Comparison of ENCODE assay signal across 18 cellular contexts in the genomic region with DNA sequence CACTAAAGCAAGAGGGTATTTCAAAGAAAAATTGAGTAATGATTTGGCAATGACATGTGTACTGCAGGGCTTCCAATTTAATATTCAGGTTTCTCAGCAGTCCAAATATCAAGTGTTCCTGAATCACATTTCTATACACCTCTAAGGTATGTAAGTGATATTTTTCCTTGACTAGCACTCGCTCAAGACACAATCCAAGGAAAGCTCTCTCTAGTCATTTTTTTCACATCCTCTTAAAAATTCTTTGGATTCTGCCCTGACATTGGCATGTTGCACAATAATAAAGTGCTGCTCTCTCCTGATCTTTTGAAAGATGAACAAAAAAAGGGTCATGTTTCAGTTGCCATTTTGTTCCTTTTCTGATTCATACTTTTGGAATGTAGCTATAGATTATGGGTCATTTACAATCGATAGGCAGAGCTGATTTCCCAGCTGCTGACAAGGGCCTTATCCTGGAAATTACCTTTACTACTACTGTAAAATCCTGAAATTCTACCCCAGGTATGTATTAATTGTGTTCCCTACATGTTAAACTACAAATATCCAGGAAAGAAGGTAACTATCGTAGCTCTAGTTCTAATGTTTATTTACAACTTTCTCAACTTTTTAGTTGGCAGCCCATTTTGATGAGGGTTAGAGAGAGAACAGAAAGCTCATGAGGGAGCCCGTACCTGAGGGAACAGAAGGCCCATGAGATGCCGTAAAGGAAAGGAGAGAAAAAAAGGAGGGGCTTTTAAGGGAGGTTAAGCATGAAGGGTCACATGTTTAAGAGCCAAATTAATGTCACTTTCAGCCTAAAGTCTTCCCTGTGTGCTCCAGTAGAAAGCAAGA. TPM values are rescaled to one million over a fixed set of nuclear protein-coding genes. Genes with fewer than 3 reads are reported as not detected.
DNase-seq lines count a peak whose midpoint lies in the region; ATAC-seq, FAIRE-seq and TF ChIP-seq lines count a peak whose summit lies in the region.
"Had no signal": no experiment of that assay in that cellular context is flagged by ENCODE, and none has a peak within 500 bp of the region (broad histone marks: within the 10 kb centered on the region; RNA-seq: fewer than 3 reads in every experiment).

No MANE protein-coding gene starts in this region.

- DNase-seq in Calu3, result no peak
- DNase-seq in NCI-H226, result peak; percentile 62
- peak; percentile 25 for DNase-seq in fibroblast of gingiva (ENCODE audit: low read depth)
- peak; percentile 10 for DNase-seq in myocyte (ENCODE audit: low read depth)
- no peak for DNase-seq in stimulated activated effector memory CD8-positive, alpha-beta T cell treated with anti-CD3 and anti-CD28 coated beads, Interleukin-12 subunit alpha, Interleukin-12 subunit beta, amount 100 ng/mL, for 72 hours (ENCODE audit: low spot score in 2 of 2)
- no peak for DNase-seq in GM12892 (ENCODE audit: insufficient read length)
- DNase-seq: activated CD4-positive, alpha-beta T cell treated with anti-CD3 and anti-CD28 coated beads, Interleukin-2, amount 50 U/mL, for 4 hours; adrenal gland; colonic mucosa; left ventricle myocardium superior; natural killer cell; NCI-H446 treated with DMSO at 0.1 percent for 48 hours; retina; stimulated activated CD4-positive, alpha-beta T cell treated with anti-CD3 and anti-CD28 coated beads, Interleukin-2, amount 100 ng/mL, for 24 hours had no signal

- CTCF ChIA-PET in Calu3 (lab: Charles Lee), result interaction anchor here (0.7 to 1.4 kb wide), 3 partner anchors 11 to 21 kb away, joined by 3 to 5 read pairs (median 4); no protein-coding TSS in a partner anchor

- ATAC-seq in GM19395 (IDR thresholded peaks at IDR 0.05; ENCODE audit: unreplicated experiment), result no peak
- no peak for ATAC-seq in stimulated activated effector memory CD8-positive, alpha-beta T cell treated with anti-CD3 and anti-CD28 coated beads, Interleukin-12 subunit alpha, Interleukin-12 subunit beta, amount 100 ng/mL, for 72 hours
- ATAC-seq in activated CD4-positive, CD25-positive, alpha-beta regulatory T cell treated with anti-CD3 and anti-CD28 coated beads, Interleukin-2, amount 50 U/mL, for 24 hours, result no peak
- ATAC-seq: left ventricle myocardium superior, natural killer cell had no signal

- intact Hi-C loops in Calu3 (cut with micrococcal nuclease; ENCODE audit: unreplicated experiment), result no loop called here

- H3K4me3 Mint-ChIP-seq in Calu3 (ENCODE audit: low read depth, unreplicated experiment), result peak overlapping the region; percentile 15
- H3K4me3 Mint-ChIP-seq in stimulated activated effector memory CD8-positive, alpha-beta T cell treated with anti-CD3 and anti-CD28 coated beads, Interleukin-12 subunit alpha, Interleukin-12 subunit beta, amount 100 ng/mL, for 72 hours, result no peak overlapping the region
- H3K4me3 Mint-ChIP-seq: activated T-helper 1 cell treated with anti-CD3 and anti-CD28 coated beads, Interleukin-12 subunit alpha, Interleukin-12 subunit beta, Interleukin-2, Interleukin-4 antibody, amounts not matched to agents 30 ng/mL and 10 ng/mL and 1 ng/mL, durations not matched to agents 14 hours and 24 hours and 36 hours; natural killer cell had no signal

- H3K36me3 Mint-ChIP-seq in Calu3 (ENCODE audit: insufficient read depth, unreplicated experiment), result peaks cover 8% of the 10 kb centered on the region
- H3K36me3 Mint-ChIP-seq in stimulated activated effector memory CD8-positive, alpha-beta T cell treated with anti-CD3 and anti-CD28 coated beads, Interleukin-12 subunit alpha, Interleukin-12 subunit beta, amount 100 ng/mL, for 72 hours, result no peaks in the 10 kb centered on the region
- H3K36me3 Mint-ChIP-seq: natural killer cell had no signal

- no peak for FAIRE-seq in GM12892 (lab: Jason Lieb, UNC)
- FAIRE-seq: D721Med had no signal

- BruUV-seq in Calu3 (replicated peaks; lab: Mats Ljungman, UMichigan), result no TSS peak

- H3K4me1 Mint-ChIP-seq in Calu3 (ENCODE audit: low read depth, unreplicated experiment), result peaks cover 35% of the 10 kb centered on the region
- no peaks in the 10 kb centered on the region for H3K4me1 Mint-ChIP-seq in stimulated activated effector memory CD8-positive, alpha-beta T cell treated with anti-CD3 and anti-CD28 coated beads, Interleukin-12 subunit alpha, Interleukin-12 subunit beta, amount 100 ng/mL, for 72 hours
- H3K4me1 Mint-ChIP-seq: natural killer cell had no signal

- H3K27me3 Mint-ChIP-seq in Calu3 (ENCODE audit: unreplicated experiment), result no peaks in the 10 kb centered on the region

- no peak for TF ChIP-seq POLR2A in GM12892 (IDR thresholded peaks at IDR 0.05; ENCODE audit: low read depth, low read length)

- peak overlapping the region; percentile 88 for H3K27ac Mint-ChIP-seq in Calu3 (ENCODE audit: unreplicated experiment)
- H3K27ac Mint-ChIP-seq in stimulated activated effector memory CD8-positive, alpha-beta T cell treated with anti-CD3 and anti-CD28 coated beads, Interleukin-12 subunit alpha, Interleukin-12 subunit beta, amount 100 ng/mL, for 72 hours, result no peak overlapping the region
- H3K27ac Mint-ChIP-seq: activated T-helper 1 cell treated with anti-CD3 and anti-CD28 coated beads, Interleukin-12 subunit alpha, Interleukin-12 subunit beta, Interleukin-2, Interleukin-4 antibody, amounts not matched to agents 30 ng/mL and 10 ng/mL and 1 ng/mL, durations not matched to agents 14 hours and 24 hours and 36 hours; natural killer cell had no signal

- no peak for TF ChIP-seq CTCF in Calu3 (IDR thresholded peaks at IDR 0.05; ENCODE audit: unreplicated experiment)

- H3K9me3 Mint-ChIP-seq in Calu3 (ENCODE audit: low read depth, unreplicated experiment), result no peaks in the 10 kb centered on the region
- no peaks in the 10 kb centered on the region for H3K9me3 Mint-ChIP-seq in stimulated activated effector memory CD8-positive, alpha-beta T cell treated with anti-CD3 and anti-CD28 coated beads, Interleukin-12 subunit alpha, Interleukin-12 subunit beta, amount 100 ng/mL, for 72 hours
- H3K9me3 Mint-ChIP-seq: activated T-helper 1 cell treated with anti-CD3 and anti-CD28 coated beads, Interleukin-12 subunit alpha, Interleukin-12 subunit beta, Interleukin-2, Interleukin-4 antibody, amounts not matched to agents 30 ng/mL and 10 ng/mL and 1 ng/mL, durations not matched to agents 14 hours and 24 hours and 36 hours; natural killer cell had no signal

RNA-seq across cellular contexts. Expression of gene ADGRG6, which starts 22.2 kb away (rescaled TPM):
- total RNA-seq in Calu3 (2022) (84.6 and 109 TPM in 2 replicates), myocyte (1.2 and 1.4 TPM in 2 replicates)
- 1.9 TPM for polyA plus RNA-seq in myocyte (2012)
- 0.11 TPM for polyA plus RNA-seq in GM12892 (2012; ENCODE audit: missing spikeins)
- total RNA-seq: activated T-helper 1 cell treated with anti-CD3 and anti-CD28 coated beads, Interleukin-12 subunit alpha, Interleukin-12 subunit beta, Interleukin-2, Interleukin-4 antibody, amounts not matched to agents 30 ng/mL and 10 ng/mL and 1 ng/mL, durations not matched to agents 14 hours and 24 hours and 36 hours had no signal

Comparison
In these comparisons a context has a peak if more than half of its experiments do, and no peak if none do; other contexts are left out.
1. DNase-seq: peak in NCI-H226 (single experiment), fibroblast of gingiva (single experiment) and myocyte (single experiment); none in Calu3 (single experiment), stimulated activated effector memory CD8-positive, alpha-beta T cell treated with anti-CD3 and anti-CD28 coated beads, Interleukin-12 subunit alpha, Interleukin-12 subunit beta, amount 100 ng/mL, for 72 hours (0 of 2) and GM12892 (single experiment).
2. RNA of gene ADGRG6, which starts 22.2 kb away (total RNA-seq): 84.6 to 109 TPM in Calu3; 1.2 to 1.4 TPM in myocyte; every median in the first group is over 10 times any median in the second.